Comparison of ENCODE assay signal across 8 cellular contexts in the genomic region with DNA sequence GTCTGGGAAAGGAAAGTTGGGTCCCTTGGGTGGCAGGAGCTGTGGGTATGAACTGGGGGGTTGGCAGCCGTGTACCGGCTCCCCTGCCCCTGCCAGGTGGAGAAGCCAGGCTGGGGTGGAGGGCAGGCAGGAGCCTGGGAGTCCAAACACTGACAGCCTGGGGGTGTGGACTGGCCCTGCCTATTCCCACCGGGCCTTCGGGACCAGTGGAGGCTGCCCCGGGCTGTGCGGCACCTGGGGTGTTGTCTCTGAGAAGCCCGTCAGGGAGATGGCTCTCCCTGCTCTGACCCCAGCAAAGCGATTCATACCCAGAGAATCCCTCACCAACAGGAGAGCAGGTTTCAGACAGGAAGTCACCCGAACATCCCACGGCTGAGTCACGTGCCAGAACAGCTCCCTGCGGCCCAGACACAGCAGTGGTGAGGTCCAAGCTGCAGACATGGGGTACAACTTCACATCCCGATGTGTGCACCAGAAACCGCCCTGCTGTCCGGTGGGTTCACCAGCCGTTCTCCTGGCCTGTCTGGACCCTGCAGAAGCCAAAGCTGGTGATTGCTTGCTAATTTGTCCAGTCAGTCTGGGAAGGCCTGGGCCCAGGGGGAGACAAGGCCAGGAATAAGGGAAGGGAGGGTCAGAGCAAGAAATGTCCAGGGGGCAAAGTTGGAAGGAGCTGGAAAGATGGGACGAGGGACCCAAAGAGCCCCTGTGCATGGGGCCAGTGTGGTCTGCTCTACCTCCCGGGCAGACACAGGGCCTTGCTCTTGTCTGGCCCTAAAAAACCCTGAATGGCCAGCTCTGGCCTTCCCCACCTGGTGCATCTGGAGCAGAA. TPM values are rescaled to one million over a fixed set of nuclear protein-coding genes. Genes with fewer than 3 reads are reported as not detected.
DNase-seq lines count a peak whose midpoint lies in the region; ATAC-seq and TF ChIP-seq lines count a peak whose summit lies in the region.
"Had no signal": no experiment of that assay in that cellular context is flagged by ENCODE, and none has a peak within 500 bp of the region (broad histone marks: within the 10 kb centered on the region; RNA-seq: fewer than 3 reads in every experiment).

No MANE protein-coding gene starts in this region.

- no peaks in the 10 kb centered on the region for H3K9me3 Mint-ChIP-seq in stimulated activated naive CD8-positive, alpha-beta T cell treated with anti-CD3 and anti-CD28 coated beads, Interleukin-15, Interleukin-2, amounts not matched to agents 100 ng/mL and 50 ng/mL, for 24 hours

- H2BK5ac ChIP-seq in IMR-90 (ENCODE audit: low read depth, low read length, poor library complexity, severe bottlenecking) = no peak overlapping the region

- peak; percentile 61 for ATAC-seq in IMR-90 (ENCODE audit: low read depth)
- no peak for ATAC-seq in HG02610 (IDR thresholded peaks at IDR 0.05; ENCODE audit: unreplicated experiment)

- peaks cover 3% of the 10 kb centered on the region; the same call in 1 of the 2 replicates for H3K27me3 ChIP-seq in IMR-90 (ENCODE audit: control insufficient read depth, insufficient read depth, low read length)

- POLR2A ChIA-PET in IMR-90 (lab: Charles Lee; ENCODE audit: unreplicated experiment) = no interaction called here

- 76% methylated on average over 8 of the region's 18 CpGs; no CpG with 5 or more reads in 1 of the 2 experiments for WGBS in IMR-90 (ENCODE audit: extremely low coverage in 2 of 2, insufficient read length in 1 of 2), 2 experiments

- intact Hi-C loops in IMR-90 (cut with micrococcal nuclease) = no loop called here

- no peaks in the 10 kb centered on the region for H3K27me3 Mint-ChIP-seq in stimulated activated naive CD8-positive, alpha-beta T cell treated with anti-CD3 and anti-CD28 coated beads, Interleukin-15, Interleukin-2, amounts not matched to agents 100 ng/mL and 50 ng/mL, for 24 hours

- H3K18ac ChIP-seq in IMR-90 (ENCODE audit: low read depth, low read length) = no peak overlapping the region

- peaks cover 7% of the 10 kb centered on the region for H3K4me1 ChIP-seq in IMR-90 (ENCODE audit: control insufficient read depth, insufficient read depth, low read length)

- BruUV-seq in IMR-90 (replicated peaks; lab: Mats Ljungman, UMichigan) = no TSS peak

- H2AFZ ChIP-seq in IMR-90 (replicated peaks; ENCODE audit: low read length, poor library complexity) = peak overlapping the region; percentile 90

- peak overlapping the region; percentile 37 for H2AK5ac ChIP-seq in IMR-90 (ENCODE audit: low read depth, low read length)

- no peak overlapping the region for H2BK15ac ChIP-seq in IMR-90 (ENCODE audit: low read depth, low read length)

- no peaks in the 10 kb centered on the region for H3K36me3 ChIP-seq in IMR-90 (ENCODE audit: control insufficient read depth, insufficient read depth, low read length)

- H2BK120ac ChIP-seq in IMR-90 (ENCODE audit: low read depth, low read length) = peak overlapping the region; percentile 29; the same call in 1 of the 2 replicates

- H4K91ac ChIP-seq in IMR-90 (ENCODE audit: insufficient read depth, low read depth, low read length) = no peak overlapping the region

- no peaks in the 10 kb centered on the region for H4K20me1 ChIP-seq in IMR-90 (ENCODE audit: insufficient read depth, low read length)

- H3K4me1 Mint-ChIP-seq in stimulated activated naive CD8-positive, alpha-beta T cell treated with anti-CD3 and anti-CD28 coated beads, Interleukin-15, Interleukin-2, amounts not matched to agents 100 ng/mL and 50 ng/mL, for 24 hours (ENCODE audit: low read depth) = peaks cover 85% of the 10 kb centered on the region

- H4K5ac ChIP-seq in IMR-90 (ENCODE audit: low read depth, low read length) = no peak overlapping the region

- H3K4me3 Mint-ChIP-seq in stimulated activated naive CD8-positive, alpha-beta T cell treated with anti-CD3 and anti-CD28 coated beads, Interleukin-15, Interleukin-2, amounts not matched to agents 100 ng/mL and 50 ng/mL, for 24 hours = peak overlapping the region; percentile 37

- no peak for TF ChIP-seq RAD21 in IMR-90 (IDR thresholded peaks at IDR 0.05; ENCODE audit: low read length)

- H3K27ac ChIP-seq in IMR-90 (ENCODE audit: insufficient read depth, low read length) = no peak overlapping the region

- peaks cover 9% of the 10 kb centered on the region for H3K36me3 Mint-ChIP-seq in stimulated activated naive CD8-positive, alpha-beta T cell treated with anti-CD3 and anti-CD28 coated beads, Interleukin-15, Interleukin-2, amounts not matched to agents 100 ng/mL and 50 ng/mL, for 24 hours (ENCODE audit: low read depth)

- peak overlapping the region; percentile 72 for H3K4ac ChIP-seq in IMR-90 (ENCODE audit: low read depth, low read length)

- no peaks in the 10 kb centered on the region for H3K9me3 ChIP-seq in IMR-90 (ENCODE audit: control insufficient read depth, insufficient read depth, low read length)

- no peak for TF ChIP-seq POLR2A in IMR-90 (IDR thresholded peaks at IDR 0.05; ENCODE audit: low read depth, low read length)

- H3K4me2 ChIP-seq in IMR-90 (ENCODE audit: low read depth, low read length) = no peak overlapping the region

- H3K9ac ChIP-seq in IMR-90 (ENCODE audit: low read depth, low read length) = no peak overlapping the region

- DNase-seq in IMR-90 (peak; percentile 61), glomerular visceral epithelial cell (ENCODE audit: extremely low spot score) (peak; percentile 49), DMS53 treated with DMSO at 0.1 percent for 48 hours (lab: John Stamatoyannopoulos, UW; ENCODE audit: unreplicated experiment) (no peak), NCI-H1092 (lab: John Stamatoyannopoulos, UW) (no peak)
- peak; percentile 75 to 83 for DNase-seq in activated CD4-positive, alpha-beta T cell treated with anti-CD3 and anti-CD28 coated beads, Interleukin-2, amount 50 U/mL, for 48 hours

- H2AK9ac ChIP-seq in IMR-90 (replicated peaks; ENCODE audit: low read depth, low read length, poor library complexity) = peak overlapping the region; percentile 86

- dilution Hi-C loops in IMR-90 (cut with HindIII; ENCODE audit: low sequenced_read_pairs, unreplicated experiment) = no loop called here

- no peaks in the 10 kb centered on the region for H3K79me1 ChIP-seq in IMR-90 (ENCODE audit: low read depth in 1 of 2, low read length in 2 of 2)

- no peak overlapping the region for H3K23ac ChIP-seq in IMR-90 (ENCODE audit: low read depth, low read length)

- CTCF ChIA-PET in IMR-90 (lab: Yijun Ruan, JAX) = no interaction called here

- H4K8ac ChIP-seq in IMR-90 (ENCODE audit: low read depth in 2 of 2, low read length in 2 of 2) = peak overlapping the region; percentile 3 to 80; a peak in 2 of 4 replicates

- H3K4me3 ChIP-seq in IMR-90 (ENCODE audit: insufficient read depth, low read depth, low read length) = no peak overlapping the region

- TF ChIP-seq CTCF in IMR-90 (conservative IDR thresholded peaks at IDR 0.05; ENCODE audit: low read depth, low read length) = no peak

- no peak overlapping the region for H3K56ac ChIP-seq in IMR-90 (ENCODE audit: extremely low read depth, insufficient read depth, low read length)

- H3K27ac Mint-ChIP-seq in stimulated activated naive CD8-positive, alpha-beta T cell treated with anti-CD3 and anti-CD28 coated beads, Interleukin-15, Interleukin-2, amounts not matched to agents 100 ng/mL and 50 ng/mL, for 24 hours = peak overlapping the region; percentile 80

- in situ Hi-C loops in IMR-90 (cut with MboI; ENCODE audit: low sequenced_read_pairs) = no loop called here

- no peak overlapping the region; the same call in 1 of the 2 replicates for H2BK20ac ChIP-seq in IMR-90 (ENCODE audit: low read depth, low read length)

- H3K9me1 ChIP-seq in IMR-90 (ENCODE audit: insufficient read depth, low read length) = peaks cover 11% of the 10 kb centered on the region; the same call in 1 of the 2 replicates

- 0 out of 2 replicates have a peak overlapping the region, but pooled peaks have one; percentile 6 for H3K14ac ChIP-seq in IMR-90 (replicated peaks; ENCODE audit: low read depth, low read length)

TF ChIP-seq in IMR-90, 13 proteins besides CTCF, POLR2A, EP300 and RAD21:
- no peak for TF ChIP-seq CEBPB (IDR thresholded peaks at IDR 0.05; ENCODE audit: low read depth, low read length)
- peak; percentile 85 for TF ChIP-seq BHLHE40 (IDR thresholded peaks at IDR 0.05; ENCODE audit: low read depth, low read length)
- TF ChIP-seq NFE2L2 (IDR thresholded peaks at IDR 0.05; ENCODE audit: low read depth, low read length) = no peak
- TF ChIP-seq, protein P1, sequence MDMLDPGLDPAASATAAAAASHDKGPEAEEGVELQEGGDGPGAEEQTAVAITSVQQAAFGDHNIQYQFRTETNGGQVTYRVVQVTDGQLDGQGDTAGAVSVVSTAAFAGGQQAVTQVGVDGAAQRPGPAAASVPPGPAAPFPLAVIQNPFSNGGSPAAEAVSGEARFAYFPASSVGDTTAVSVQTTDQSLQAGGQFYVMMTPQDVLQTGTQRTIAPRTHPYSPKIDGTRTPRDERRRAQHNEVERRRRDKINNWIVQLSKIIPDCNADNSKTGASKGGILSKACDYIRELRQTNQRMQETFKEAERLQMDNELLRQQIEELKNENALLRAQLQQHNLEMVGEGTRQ (IDR thresholded peaks at IDR 0.05; ENCODE audit: low read depth, low read length) = peak; percentile 84
- TF ChIP-seq FOS (IDR thresholded peaks at IDR 0.05; ENCODE audit: low read depth, low read length) = 0 out of 2 replicates have a peak, but pooled peaks have one; percentile 5
TF ChIP-seq in IMR-90: peak in this region for 3.

RNA-seq across cellular contexts. Expression of a gene that starts 2.1 kb away (rescaled TPM):
- total RNA-seq in IMR-90 (2012; rRNA removed) = under 0.01 TPM in 2 replicates
- 0.10 and 0.19 TPM in 2 replicates for polyA plus RNA-seq in IMR-90 (2012; rRNA removed)
- polyA plus RNA-seq in IMR-90 (2012; cell fraction: cytosol; rRNA removed) = 0.15 and 0.43 TPM in 2 replicates
- 1.9 and 3.3 TPM in 2 replicates for polyA plus RNA-seq in IMR-90 (2012; cell fraction: nucleus; rRNA removed; ENCODE audit: low replicate concordance)
- total RNA-seq: fibroblast of villous mesenchyme had no signal

RNA-seq across cellular contexts. Expression of a gene that starts 46.5 kb away (rescaled TPM):
- total RNA-seq in IMR-90 (2012; rRNA removed) = 17.7 and 19.7 TPM in 2 replicates
- 18.6 and 21.4 TPM in 2 replicates for polyA plus RNA-seq in IMR-90 (2012; rRNA removed)
- polyA plus RNA-seq in IMR-90 (2012; cell fraction: cytosol; rRNA removed) = 17.8 and 18.2 TPM in 2 replicates
- polyA plus RNA-seq in IMR-90 (2012; cell fraction: nucleus; rRNA removed; ENCODE audit: low replicate concordance) = 9.9 and 13.1 TPM in 2 replicates

Comparison
In these comparisons a context has a peak if more than half of its experiments do, and no peak if none do; other contexts are left out.
1. DNase-seq: peak in IMR-90 (single experiment), activated CD4-positive, alpha-beta T cell treated with anti-CD3 and anti-CD28 coated beads, Interleukin-2, amount 50 U/mL, for 48 hours (2 of 2) and glomerular visceral epithelial cell (single experiment); none in DMS53 treated with DMSO at 0.1 percent for 48 hours (single experiment) and NCI-H1092 (single experiment).